10 cellular contexts compared by ENCODE assay signal in the genomic region with DNA sequence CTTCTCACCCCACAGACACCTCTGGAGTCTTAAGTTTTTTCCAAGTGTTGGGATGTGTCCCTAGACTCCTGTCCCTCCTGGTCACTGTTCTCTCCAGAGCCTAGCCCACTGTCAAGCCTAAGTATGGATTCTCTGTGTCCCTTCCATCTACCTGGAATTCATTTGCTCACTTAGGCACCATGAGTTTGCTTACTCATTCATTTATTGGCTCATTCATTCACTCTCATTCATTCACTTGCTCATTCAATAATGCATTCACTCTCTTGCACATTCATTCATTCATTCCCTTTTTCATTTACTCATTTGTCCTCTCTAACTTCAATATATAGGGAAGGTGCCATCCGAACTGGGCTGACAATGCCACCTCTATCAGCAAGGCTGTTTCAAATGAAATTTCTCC. TPM values are rescaled to one million over a fixed set of nuclear protein-coding genes. Genes with fewer than 3 reads are reported as not detected.
DNase-seq lines count a peak whose midpoint lies in the region; TF ChIP-seq lines count a peak whose summit lies in the region.
"Had no signal": no experiment of that assay in that cellular context is flagged by ENCODE, and none has a peak within 500 bp of the region (broad histone marks: within the 10 kb centered on the region; RNA-seq: fewer than 3 reads in every experiment).

No MANE protein-coding gene starts in this region.

- no peak for DNase-seq in HFF-Myc (ENCODE audit: extremely low read depth, low read depth)
- no peak for DNase-seq in retinal pigment epithelial cell (ENCODE audit: low read depth)
- no peak for DNase-seq in NCI-H524 treated with DMSO at 0.1 percent for 48 hours (lab: John Stamatoyannopoulos, UW)
- DNase-seq in DMS153 treated with DMSO at 0.1 percent for 48 hours (lab: John Stamatoyannopoulos, UW; ENCODE audit: unreplicated experiment): no peak
- DNase-seq in NCI-H1417 treated with DMSO at 0.1 percent for 48 hours (lab: John Stamatoyannopoulos, UW): no peak
- DNase-seq: COR-L47, NCI-H82 had no signal

- no peaks in the 10 kb centered on the region for H3K9me3 ChIP-seq in esophagus (ENCODE audit: control insufficient read depth in 2 of 2, insufficient read depth in 1 of 2, low read depth in 1 of 2, low read length in 1 of 2)

- H3K4me1 ChIP-seq in esophagus (ENCODE audit: control insufficient read depth in 2 of 2, insufficient read depth in 2 of 2, low read length in 1 of 2): peaks cover 0 to 17% of the 10 kb centered on the region in 2 donors

- H3K36me3 ChIP-seq in esophagus (ENCODE audit: control insufficient read depth in 2 of 2, insufficient read depth in 2 of 2, low read length in 1 of 2): peaks cover 0 to 17% of the 10 kb centered on the region in 2 donors

- WGBS in esophagus, 2 donors: 43 to 55% methylated on average over 1 of the region's 1 CpG

- no peak for TF ChIP-seq CTCF in HFF-Myc (IDR thresholded peaks at IDR 0.05; ENCODE audit: low read depth, low read length, missing control alignments)
- no peak for TF ChIP-seq CTCF in retinal pigment epithelial cell (conservative IDR thresholded peaks at IDR 0.05; ENCODE audit: low read depth, low read length)

- H3K4me3 ChIP-seq in HFF-Myc (replicated peaks; ENCODE audit: low read depth, low read length) (peak overlapping the region; percentile 90), esophagus (ENCODE audit: low read depth in 1 of 2, low read length in 2 of 2) (peak overlapping the region; percentile 76 to 93), retinal pigment epithelial cell (ENCODE audit: low read length) (peak overlapping the region; percentile 70)

- H3K27me3 ChIP-seq in esophagus (ENCODE audit: control insufficient read depth in 1 of 2, insufficient read depth in 2 of 2, low read length in 2 of 2): no peaks in the 10 kb centered on the region

- peak overlapping the region; percentile 96 to 98 for H3K27ac ChIP-seq in esophagus (ENCODE audit: low read depth in 2 of 2, low read length in 1 of 2)
- H3K27ac ChIP-seq: VCaP had no signal

RNA-seq across cellular contexts. Expression of a gene that starts 1.6 kb away (rescaled TPM):
- polyA plus RNA-seq in esophagus: 1,000 to 10,000 TPM; 2,016 to 2,151 TPM
- polyA plus RNA-seq: IgD-negative memory B cell had no signal

RNA-seq across cellular contexts. Expression of a gene that starts 4.8 kb away (rescaled TPM):
- 1,000 to 10,000 TPM; 2,532 to 3,167 TPM for polyA plus RNA-seq in esophagus
- polyA plus RNA-seq: IgD-negative memory B cell had no signal

RNA-seq across cellular contexts. Expression of a gene that starts 15.9 kb away (rescaled TPM):
- polyA plus RNA-seq in esophagus: 100 to 1,000 TPM in 1 of 2 donors, 10 to 100 TPM in 1; 74.3 to 122 TPM

RNA-seq across cellular contexts. Expression of a gene that starts 16.9 kb away (rescaled TPM):
- 1 to 10 TPM in 1 of 2 donors, under 1 TPM in 1; 0.93 to 2.3 TPM for polyA plus RNA-seq in esophagus
- polyA plus RNA-seq: IgD-negative memory B cell had no signal

RNA-seq across cellular contexts. Expression of a gene that starts 22.5 kb away (rescaled TPM):
- polyA plus RNA-seq in esophagus: 10 to 100 TPM; 41.6 to 45.5 TPM
